9 cellular contexts compared by ENCODE assay signal in genomic region chr16:3057181-3058166, GRCh38. TPM values are rescaled to one million over a fixed set of nuclear protein-coding genes. Genes with fewer than 3 reads are reported as not detected.
A peak's percentile ranks its signal among the peaks of the same experiment; 100 is the strongest.
DNase-seq lines count a peak whose midpoint lies in the region; ATAC-seq and TF ChIP-seq lines count a peak whose summit lies in the region.
"Had no signal": no experiment of that assay in that cellular context is flagged by ENCODE, and none has a peak within 500 bp of the region (broad histone marks: within the 10 kb centered on the region; RNA-seq: fewer than 3 reads in every experiment).

No MANE protein-coding gene starts in this region.

- peaks cover 5% of the 10 kb centered on the region for H3K79me2 ChIP-seq in trophoblast cell (ENCODE audit: control insufficient read depth, insufficient read depth, low read length, poor library complexity)

- H2BK12ac ChIP-seq in trophoblast cell (ENCODE audit: low read length) = no peak overlapping the region

- no peak for DNase-seq in GM06990 (ENCODE audit: extremely low read depth, insufficient read length)
- no peak for DNase-seq in Panc1 (ENCODE audit: low read depth, low spot score)
- no peak for DNase-seq in epithelial cell of proximal tubule (ENCODE audit: low read depth)
- no peak for DNase-seq in trophoblast cell
- no peak for DNase-seq in NCI-H1048 (lab: John Stamatoyannopoulos, UW)
- DNase-seq: activated CD4-positive, CD25-positive, alpha-beta regulatory T cell had no signal

- H2AFZ ChIP-seq in trophoblast cell (ENCODE audit: insufficient read depth, low read length, poor library complexity) = no peak overlapping the region

- H3K9me3 ChIP-seq in Panc1 (ENCODE audit: control insufficient read depth, insufficient read depth, low read depth, low read length) (no peaks in the 10 kb centered on the region), trophoblast cell (ENCODE audit: insufficient read depth, low read depth, low read length) (no peaks in the 10 kb centered on the region)
- H3K9me3 ChIP-seq: left lung had no signal

- no peak overlapping the region for H2BK5ac ChIP-seq in trophoblast cell (ENCODE audit: low read depth, low read length, poor library complexity)

- POLR2A ChIA-PET in Panc1 (lab: Charles Lee) = no interaction called here

- in situ Hi-C loops in Panc1 (cut with HindIII; ENCODE audit: low pct_unique_long_range_greater_than_20kb, low sequenced_read_pairs) = no loop called here

- no peak overlapping the region for H3K9ac ChIP-seq in trophoblast cell (ENCODE audit: low read length)

- H3K4ac ChIP-seq in trophoblast cell (ENCODE audit: low read depth, low read length) = no peak overlapping the region

- H3K27ac ChIP-seq in Panc1 (ENCODE audit: low read length) (no peak overlapping the region), trophoblast cell (ENCODE audit: low read depth, low read length) (no peak overlapping the region)

- TF ChIP-seq CTCF in GM06990 (IDR thresholded peaks at IDR 0.05; ENCODE audit: insufficient read depth, low read length, poor library complexity, severe bottlenecking) = no peak
- no peak for TF ChIP-seq CTCF in Panc1 (IDR thresholded peaks at IDR 0.05)
- TF ChIP-seq CTCF in epithelial cell of proximal tubule (conservative IDR thresholded peaks at IDR 0.05; ENCODE audit: low read depth, low read length) = no peak

- H3K27me3 ChIP-seq in GM06990 (replicated peaks; ENCODE audit: control insufficient read depth, insufficient read depth, low read length) = no peaks in the 10 kb centered on the region
- no peaks in the 10 kb centered on the region for H3K27me3 ChIP-seq in Panc1 (ENCODE audit: control insufficient read depth, insufficient read depth, low read length)
- H3K27me3 ChIP-seq in trophoblast cell (ENCODE audit: insufficient read depth, low read length) = no peaks in the 10 kb centered on the region
- H3K27me3 ChIP-seq: left lung had no signal

- no peak overlapping the region for H4K91ac ChIP-seq in trophoblast cell (ENCODE audit: low read depth, low read length)

- intact Hi-C loops in Panc1 (cut with micrococcal nuclease; ENCODE audit: unreplicated experiment) = loop anchor here (10.0 kb wide), 1 partner anchor 67 kb away; no protein-coding TSS in a partner anchor

- no peaks in the 10 kb centered on the region; the same call in 1 of the 2 replicates for H3K36me3 ChIP-seq in GM06990 (ENCODE audit: control insufficient read depth, insufficient read depth, low read length)
- no peaks in the 10 kb centered on the region for H3K36me3 ChIP-seq in Panc1 (ENCODE audit: control insufficient read depth, insufficient read depth, low read length)
- H3K36me3 ChIP-seq in trophoblast cell (ENCODE audit: control insufficient read depth in 1 of 2, insufficient read depth in 2 of 2, low read length in 2 of 2) = peaks cover 2 to 7% of the 10 kb centered on the region in 2 experiments

- peak overlapping the region; percentile 87 for H3K4me2 ChIP-seq in trophoblast cell (ENCODE audit: low read length)

- H3K23ac ChIP-seq in trophoblast cell (ENCODE audit: low read length) = no peak overlapping the region

- H3K4me1 ChIP-seq in Panc1 (ENCODE audit: control insufficient read depth, insufficient read depth, low read length) (peaks cover 2% of the 10 kb centered on the region; the same call in 1 of the 2 replicates), trophoblast cell (ENCODE audit: control insufficient read depth in 1 of 2, insufficient read depth in 2 of 2, low read length in 2 of 2) (peaks cover 10 to 11% of the 10 kb centered on the region in 2 experiments)

- CTCF ChIA-PET in Panc1 (lab: Charles Lee) = interaction anchor here (1.1 to 1.3 kb wide), 3 partner anchors 10 to 115 kb away, joined by 6 to 12 read pairs (median 7); no protein-coding TSS in a partner anchor

- TSS peak; percentile 81 for BruUV-seq in Panc1 (replicated peaks; lab: Mats Ljungman, UMichigan)

- peaks cover 10% of the 10 kb centered on the region for H3K79me1 ChIP-seq in trophoblast cell (ENCODE audit: low read length)

- ATAC-seq in Panc1 = no peak
- ATAC-seq in HG03025 (IDR thresholded peaks at IDR 0.05; ENCODE audit: low FRiP score, unreplicated experiment) = no peak
- no peak for ATAC-seq in GM21360 (IDR thresholded peaks at IDR 0.05; ENCODE audit: unreplicated experiment)

- H2BK120ac ChIP-seq in trophoblast cell (ENCODE audit: insufficient read depth, low read length, poor library complexity) = no peak overlapping the region

- no peak overlapping the region for H4K8ac ChIP-seq in trophoblast cell (ENCODE audit: low read depth, low read length)

- WGBS in trophoblast cell (ENCODE audit: extremely low coverage, insufficient coverage, insufficient read length) = no CpG with 5 or more reads among the region's 23 CpGs

- peak overlapping the region; percentile 98 for H3K4me3 ChIP-seq in GM06990 (replicated peaks; ENCODE audit: low read depth, low read length)
- peak overlapping the region in 1 of 2 experiments; percentile 74; a peak in 3 of 4 replicates for H3K4me3 ChIP-seq in Panc1 (ENCODE audit: low read depth in 2 of 2, low read length in 2 of 2)
- H3K4me3 ChIP-seq in epithelial cell of proximal tubule (ENCODE audit: low read depth, low read length) = peak overlapping the region; percentile 94
- H3K4me3 ChIP-seq in trophoblast cell (ENCODE audit: low read depth, low read length) = no peak overlapping the region

- H3K18ac ChIP-seq in trophoblast cell (ENCODE audit: low read length) = no peak overlapping the region

- H3K14ac ChIP-seq in trophoblast cell (ENCODE audit: low read length) = no peak overlapping the region

- H2AK5ac ChIP-seq in trophoblast cell (ENCODE audit: low read length) = no peak overlapping the region

- H4K12ac ChIP-seq in trophoblast cell (ENCODE audit: low read depth, low read length) = no peak overlapping the region

RNA-seq across cellular contexts. Expression of gene IL32, which starts 8.0 kb away (rescaled TPM):
- total RNA-seq in Panc1 (2021; ENCODE audit: unreplicated experiment) (17.1 TPM), epithelial cell of proximal tubule (461 and 747 TPM in 2 replicates)
- polyA plus RNA-seq in Panc1 (2012; ENCODE audit: insufficient read length) = 18.5 TPM
- polyA plus RNA-seq in trophoblast cell (2013) = 25.1 and 25.7 TPM in 2 replicates

RNA-seq across cellular contexts. Expression of gene MMP25, which starts 11.1 kb away (rescaled TPM):
- 0.67 TPM for total RNA-seq in Panc1 (2021; ENCODE audit: unreplicated experiment)
- polyA plus RNA-seq in Panc1 (2012; ENCODE audit: insufficient read length) = 2.1 TPM
- under 0.01 and 0.52 TPM in 2 replicates for total RNA-seq in epithelial cell of proximal tubule
- 0.14 and 0.17 TPM in 2 replicates for polyA plus RNA-seq in trophoblast cell (2013)

RNA-seq across cellular contexts. Expression of gene BICDL2, which starts 20.7 kb away (rescaled TPM):
- total RNA-seq in Panc1 (2021; ENCODE audit: unreplicated experiment) (0.21 TPM), epithelial cell of proximal tubule (2.5 and 4.6 TPM in 2 replicates)
- polyA plus RNA-seq in Panc1 (2012; ENCODE audit: insufficient read length) = 0.12 TPM
- polyA plus RNA-seq in trophoblast cell (2013) = 2.0 TPM in 2 replicates

RNA-seq across cellular contexts. Expression of gene THOC6, which starts 33.6 kb away (rescaled TPM):
- total RNA-seq in Panc1 (2021; ENCODE audit: unreplicated experiment) (56.7 TPM), epithelial cell of proximal tubule (19.0 and 24.2 TPM in 2 replicates)
- polyA plus RNA-seq in Panc1 (2012; ENCODE audit: insufficient read length) = 65.2 TPM
- 26.2 and 26.7 TPM in 2 replicates for polyA plus RNA-seq in trophoblast cell (2013)

RNA-seq across cellular contexts. Expression of gene HCFC1R1, which starts 33.7 kb away (rescaled TPM):
- total RNA-seq in Panc1 (2021; ENCODE audit: unreplicated experiment) = 67.3 TPM
- polyA plus RNA-seq in Panc1 (2012; ENCODE audit: insufficient read length) = 179 TPM
- total RNA-seq in epithelial cell of proximal tubule = 14.3 and 39.0 TPM in 2 replicates
- polyA plus RNA-seq in trophoblast cell (2013) = 124 TPM in 2 replicates

Comparison
In these comparisons a context has a peak if more than half of its experiments do, and no peak if none do; other contexts are left out.
1. RNA of gene IL32, which starts 8.0 kb away (total RNA-seq): 461 to 747 TPM in epithelial cell of proximal tubule; 17.1 TPM in Panc1 (single experiment); every median in the first group is over 10 times any median in the second.